1 cellular context compared by ENCODE assay signal in genomic region chr11:131640320-131640719, GRCh38.
TF ChIP-seq lines count a peak whose summit lies in the region.

No MANE protein-coding gene starts in this region.

TF ChIP-seq in WTC11, 78 proteins besides CTCF, POLR2A, EP300 and RAD21 (continued from another document):
- TF ChIP-seq SP1 (CRISPR knock-in tag; conservative IDR thresholded peaks at IDR 0.05): 0 out of 2 replicates have a peak, but pooled peaks have one; percentile 26
- TF ChIP-seq RELA (CRISPR knock-in tag; IDR thresholded peaks at IDR 0.05; ENCODE audit: borderline replicate concordance): no peak
- no peak for TF ChIP-seq HMGXB4 (CRISPR knock-in tag; IDR thresholded peaks at IDR 0.05)
